1 cellular context compared by ENCODE assay signal in genomic region chr3:159825216-159825854, GRCh38.
TF ChIP-seq lines count a peak whose summit lies in the region.

No MANE protein-coding gene starts in this region.

TF ChIP-seq in GM12878, 131 proteins besides CTCF, POLR2A, EP300 and RAD21:
- TF ChIP-seq IKZF1 (conservative IDR thresholded peaks at IDR 0.05): no peak
- TF ChIP-seq, protein P1, sequence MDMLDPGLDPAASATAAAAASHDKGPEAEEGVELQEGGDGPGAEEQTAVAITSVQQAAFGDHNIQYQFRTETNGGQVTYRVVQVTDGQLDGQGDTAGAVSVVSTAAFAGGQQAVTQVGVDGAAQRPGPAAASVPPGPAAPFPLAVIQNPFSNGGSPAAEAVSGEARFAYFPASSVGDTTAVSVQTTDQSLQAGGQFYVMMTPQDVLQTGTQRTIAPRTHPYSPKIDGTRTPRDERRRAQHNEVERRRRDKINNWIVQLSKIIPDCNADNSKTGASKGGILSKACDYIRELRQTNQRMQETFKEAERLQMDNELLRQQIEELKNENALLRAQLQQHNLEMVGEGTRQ (IDR thresholded peaks at IDR 0.05; ENCODE audit: borderline replicate concordance, low read depth, low read length): no peak
- no peak for TF ChIP-seq BCL3 (IDR thresholded peaks at IDR 0.05; ENCODE audit: borderline replicate concordance, insufficient read depth, low read depth, low read length, poor library complexity, severe bottlenecking)
- no peak for TF ChIP-seq STAT1 (conservative IDR thresholded peaks at IDR 0.05)
- TF ChIP-seq MAX (IDR thresholded peaks at IDR 0.05; ENCODE audit: low read depth, low read length): no peak
- no peak for TF ChIP-seq MXI1 (IDR thresholded peaks at IDR 0.05; ENCODE audit: low read depth, low read length)
- no peak for TF ChIP-seq NRF1 (conservative IDR thresholded peaks at IDR 0.05; ENCODE audit: low read depth, low read length)
- TF ChIP-seq REST (IDR thresholded peaks at IDR 0.05; ENCODE audit: low read depth, low read length): no peak
- no peak for TF ChIP-seq RBBP5 (conservative IDR thresholded peaks at IDR 0.05)
- TF ChIP-seq PAX8 (IDR thresholded peaks at IDR 0.05): no peak
- no peak for TF ChIP-seq ZNF217 (IDR thresholded peaks at IDR 0.05)
- TF ChIP-seq PML (IDR thresholded peaks at IDR 0.05; ENCODE audit: low read length): no peak
- TF ChIP-seq GATAD2B (conservative IDR thresholded peaks at IDR 0.05; ENCODE audit: low read depth): no peak
- TF ChIP-seq ZBTB4 (CRISPR knock-in tag; IDR thresholded peaks at IDR 0.05): no peak
- TF ChIP-seq, protein P2, sequence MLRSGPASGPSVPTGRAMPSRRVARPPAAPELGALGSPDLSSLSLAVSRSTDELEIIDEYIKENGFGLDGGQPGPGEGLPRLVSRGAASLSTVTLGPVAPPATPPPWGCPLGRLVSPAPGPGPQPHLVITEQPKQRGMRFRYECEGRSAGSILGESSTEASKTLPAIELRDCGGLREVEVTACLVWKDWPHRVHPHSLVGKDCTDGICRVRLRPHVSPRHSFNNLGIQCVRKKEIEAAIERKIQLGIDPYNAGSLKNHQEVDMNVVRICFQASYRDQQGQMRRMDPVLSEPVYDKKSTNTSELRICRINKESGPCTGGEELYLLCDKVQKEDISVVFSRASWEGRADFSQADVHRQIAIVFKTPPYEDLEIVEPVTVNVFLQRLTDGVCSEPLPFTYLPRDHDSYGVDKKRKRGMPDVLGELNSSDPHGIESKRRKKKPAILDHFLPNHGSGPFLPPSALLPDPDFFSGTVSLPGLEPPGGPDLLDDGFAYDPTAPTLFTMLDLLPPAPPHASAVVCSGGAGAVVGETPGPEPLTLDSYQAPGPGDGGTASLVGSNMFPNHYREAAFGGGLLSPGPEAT (IDR thresholded peaks at IDR 0.05; ENCODE audit: low read depth): no peak
- TF ChIP-seq EGR1 (IDR thresholded peaks at IDR 0.05; ENCODE audit: borderline replicate concordance in 1 of 2, low read depth in 2 of 2, low read length in 2 of 2): no peak
- TF ChIP-seq SPI1 (IDR thresholded peaks at IDR 0.05; ENCODE audit: borderline replicate concordance, insufficient read depth, low read depth, low read length): no peak
- no peak for TF ChIP-seq CUX1 (IDR thresholded peaks at IDR 0.05; ENCODE audit: insufficient replicate concordance, low read depth, low read length)
